ENCODE assay signal across 21 cellular contexts in the genomic region with DNA sequence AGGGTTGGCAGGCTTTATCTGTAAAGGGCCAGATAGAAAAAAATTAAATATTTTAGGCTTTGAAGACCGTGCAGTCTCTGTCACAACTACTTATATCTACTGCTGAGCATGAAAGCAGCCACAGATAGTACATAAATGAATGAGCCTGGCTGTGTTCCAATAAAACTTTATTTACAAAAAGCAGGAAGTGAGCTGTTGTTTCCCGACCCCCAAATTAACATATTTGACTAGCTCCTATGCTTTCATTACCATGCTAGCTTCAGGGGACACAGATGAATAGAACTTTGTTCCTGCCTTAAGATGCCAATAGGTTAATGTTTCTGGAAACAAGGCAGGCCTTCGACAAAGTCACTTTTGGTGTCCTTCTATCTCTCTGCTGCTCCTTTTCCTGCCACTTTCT.
A peak's percentile ranks its signal among the peaks of the same experiment; 100 is the strongest.
DNase-seq lines count a peak whose midpoint lies in the region; ATAC-seq, FAIRE-seq and TF ChIP-seq lines count a peak whose summit lies in the region.
"Had no signal": no experiment of that assay in that cellular context is flagged by ENCODE, and none has a peak within 500 bp of the region (broad histone marks: within the 10 kb centered on the region; RNA-seq: fewer than 3 reads in every experiment).

No MANE protein-coding gene starts in this region.

- H3K27ac ChIP-seq in GM12878 (ENCODE audit: control insufficient read depth, insufficient read depth) (no peak overlapping the region), A673 (ENCODE audit: low read depth, low read length, poor library complexity, severe bottlenecking) (no peak overlapping the region)
- H3K27ac ChIP-seq: A549, GM23248 had no signal

- DNase-seq in COLO829 (ENCODE audit: low spot score) (peak; percentile 60), NCI-H69 (lab: John Stamatoyannopoulos, UW) (peak; percentile 83), GM12878 (ENCODE audit: low read depth, low spot score) (no peak), A673 (ENCODE audit: low spot score) (no peak), GM12891 (ENCODE audit: insufficient read length, low spot score) (no peak)
- DNase-seq in Jurkat, Clone E6-1 (ENCODE audit: low read depth, low spot score) = peak; percentile 3
- DNase-seq: 8988T; C1 segment of cervical spinal cord; Caco-2; CD4-positive, alpha-beta memory T cell; DMS153; DND-41; GM23248; H7; HCEC 1CT had no signal

- TF ChIP-seq CTCF in GM12878 (IDR thresholded peaks at IDR 0.05 in 2 of 3, conservative IDR thresholded peaks at IDR 0.05 in 1 of 3; ENCODE audit: control insufficient read depth in 2 of 3, extremely low read depth in 1 of 3, insufficient read depth in 1 of 3, low read depth in 3 of 3, low read length in 3 of 3) = no peak
- TF ChIP-seq CTCF in A673 (conservative IDR thresholded peaks at IDR 0.05; ENCODE audit: low read depth, low read length) = no peak

- intact Hi-C loops in GM12878 (cut with micrococcal nuclease; ENCODE audit: unreplicated experiment) (no loop called here), A673 (cut with micrococcal nuclease; ENCODE audit: unreplicated experiment) (loop anchor here (10.0 kb wide), 1 partner anchor 59 kb away; no protein-coding TSS in a partner anchor)

- CTCF ChIA-PET in GM12878 (lab: Yijun Ruan, JAX) = no interaction called here
- CTCF ChIA-PET in A673 (lab: Charles Lee) = no interaction called here

- POLR2A ChIA-PET in GM12878 (lab: Charles Lee) = no interaction called here
- POLR2A ChIA-PET in A673 (lab: Charles Lee; ENCODE audit: low non-redundant PET) = no interaction called here

- H3K79me2 ChIP-seq in GM12878 (ENCODE audit: control insufficient read depth, insufficient read depth, low read length) = no peaks in the 10 kb centered on the region

- RAD21 ChIA-PET in GM12878 (lab: Charles Lee; ENCODE audit: unreplicated experiment) = no interaction called here

- BruUV-seq in GM12878 (replicated peaks; lab: Mats Ljungman, UMichigan) (no TSS peak), A673 (replicated peaks; lab: Mats Ljungman, UMichigan) (no TSS peak)

- no peak for TF ChIP-seq RAD21 in GM12878 (IDR thresholded peaks at IDR 0.05; ENCODE audit: insufficient read depth, low read depth, low read length)

- no peak overlapping the region for H3K4me2 ChIP-seq in GM12878 (ENCODE audit: control insufficient read depth, insufficient read depth)
- H3K4me2 ChIP-seq: A549 had no signal

- FAIRE-seq in GM12878 (lab: Jason Lieb, UNC) (no peak), GM12891 (lab: Jason Lieb, UNC) (no peak)
- FAIRE-seq: G401.6, GM12892, GM19239, H1 had no signal

- TF ChIP-seq EP300 in GM12878 (IDR thresholded peaks at IDR 0.05; ENCODE audit: borderline replicate concordance in 1 of 2, control insufficient read depth in 1 of 2, low read depth in 2 of 2, low read length in 2 of 2) = no peak

- no peak overlapping the region for H2AFZ ChIP-seq in GM12878 (ENCODE audit: control insufficient read depth, low read depth, low read length)
- H2AFZ ChIP-seq: GM23248 had no signal

- no peak overlapping the region for H3K9ac ChIP-seq in GM12878 (ENCODE audit: control insufficient read depth, insufficient read depth, low read length)
- H3K9ac ChIP-seq: GM23248 had no signal

- no peak overlapping the region for H3K4me3 ChIP-seq in Jurkat, Clone E6-1 (ENCODE audit: low read length)
- H3K4me3 ChIP-seq in GM12878 (no peak overlapping the region), A673 (ENCODE audit: low read depth, low read length, poor library complexity, severe bottlenecking) (no peak overlapping the region)
- H3K4me3 ChIP-seq: A549, GM23248 had no signal

- in situ Hi-C loops in GM12878 (cut with MboI) = no loop called here

- H3K9me3 ChIP-seq in GM12878 (replicated peaks; ENCODE audit: control insufficient read depth, insufficient read depth, low read length) = no peaks in the 10 kb centered on the region
- peaks cover 9% of the 10 kb centered on the region for H3K9me3 ChIP-seq in A673 (ENCODE audit: low read depth, low read length, poor library complexity, severe bottlenecking)
- H3K9me3 ChIP-seq: A549, Caco-2 had no signal

- no peaks in the 10 kb centered on the region; a peak in 1 of 4 replicates for H3K27me3 ChIP-seq in GM12878 (replicated peaks in 1 of 2; ENCODE audit: control insufficient read depth in 2 of 2, insufficient read depth in 2 of 2, low read length in 1 of 2)
- H3K27me3 ChIP-seq in A673 (replicated peaks; ENCODE audit: insufficient read depth, low read depth, low read length, poor library complexity) = no peaks in the 10 kb centered on the region

- no peaks in the 10 kb centered on the region for H3K4me1 ChIP-seq in GM12878 (ENCODE audit: control insufficient read depth, insufficient read depth, low read length)
- H3K4me1 ChIP-seq in A673 (ENCODE audit: insufficient read depth, low read length, poor library complexity, severe bottlenecking) = no peaks in the 10 kb centered on the region
- H3K4me1 ChIP-seq: A549 had no signal

- H3K36me3 ChIP-seq in GM12878 (ENCODE audit: control insufficient read depth in 2 of 2, insufficient read depth in 2 of 2, low read length in 1 of 2) = no peaks in the 10 kb centered on the region
- H3K36me3 ChIP-seq in A673 (ENCODE audit: insufficient read depth, low read length, poor library complexity, severe bottlenecking) = no peaks in the 10 kb centered on the region

- whole genome bisulfite sequencing in GM12878 (ENCODE audit: insufficient coverage, insufficient replicate concordance, low lambda C conversion rate, missing lambda C conversion rate) = 35% methylated on average over 3 of the region's 3 CpGs

- SMC1A ChIA-PET in GM12878 (lab: Charles Lee; ENCODE audit: uncharacterized antibody, unreplicated experiment) = interaction anchor here (0.7 kb wide), 2 partner anchors 11 to 673 kb away, joined by 3 read pairs; no protein-coding TSS in a partner anchor

- ATAC-seq in GM12878 = no peak
- ATAC-seq in HG02840 (IDR thresholded peaks at IDR 0.05; ENCODE audit: low FRiP score, unreplicated experiment) = no peak
- ATAC-seq: A549 had no signal

- TF ChIP-seq POLR2A in GM12878 (IDR thresholded peaks at IDR 0.05; ENCODE audit: low read depth, low read length) = no peak
- TF ChIP-seq POLR2A in GM12891 (IDR thresholded peaks at IDR 0.05; ENCODE audit: low read depth, low read length) = no peak

- no peaks in the 10 kb centered on the region for H4K20me1 ChIP-seq in GM12878 (ENCODE audit: control insufficient read depth, insufficient read depth)

TF ChIP-seq in GM12878, 131 proteins besides CTCF, POLR2A, EP300 and RAD21 (continues in another document):
- no peak for TF ChIP-seq NFYA (IDR thresholded peaks at IDR 0.05; ENCODE audit: borderline replicate concordance, low read depth, low read length)
- no peak for TF ChIP-seq NFIC (IDR thresholded peaks at IDR 0.05; ENCODE audit: low read depth, low read length)
- TF ChIP-seq CHD1 (IDR thresholded peaks at IDR 0.05; ENCODE audit: low read depth, low read length) = no peak
- TF ChIP-seq DPF2 (IDR thresholded peaks at IDR 0.05) = no peak
- TF ChIP-seq, protein P1, sequence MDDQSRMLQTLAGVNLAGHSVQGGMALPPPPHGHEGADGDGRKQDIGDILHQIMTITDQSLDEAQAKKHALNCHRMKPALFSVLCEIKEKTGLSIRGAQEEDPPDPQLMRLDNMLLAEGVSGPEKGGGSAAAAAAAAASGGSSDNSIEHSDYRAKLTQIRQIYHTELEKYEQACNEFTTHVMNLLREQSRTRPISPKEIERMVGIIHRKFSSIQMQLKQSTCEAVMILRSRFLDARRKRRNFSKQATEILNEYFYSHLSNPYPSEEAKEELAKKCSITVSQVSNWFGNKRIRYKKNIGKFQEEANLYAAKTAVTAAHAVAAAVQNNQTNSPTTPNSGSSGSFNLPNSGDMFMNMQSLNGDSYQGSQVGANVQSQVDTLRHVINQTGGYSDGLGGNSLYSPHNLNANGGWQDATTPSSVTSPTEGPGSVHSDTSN (IDR thresholded peaks at IDR 0.05; ENCODE audit: insufficient replicate concordance, low read depth, low read length) = no peak
- TF ChIP-seq TCF3 (IDR thresholded peaks at IDR 0.05; ENCODE audit: borderline replicate concordance, insufficient read depth, low read depth, low read length) = no peak
- no peak for TF ChIP-seq HDAC6 (IDR thresholded peaks at IDR 0.05; ENCODE audit: unreplicated experiment)
- TF ChIP-seq JUNB (IDR thresholded peaks at IDR 0.05) = peak; percentile 24; the same call in 1 of the 2 replicates

TF ChIP-seq in GM12891, 5 proteins besides CTCF, POLR2A, EP300 and RAD21:
- TF ChIP-seq SPI1 (IDR thresholded peaks at IDR 0.05; ENCODE audit: low read depth, low read length) (no peak), TAF1 (IDR thresholded peaks at IDR 0.05; ENCODE audit: low read depth, low read length) (no peak), POLR2AphosphoS5 (IDR thresholded peaks at IDR 0.05; ENCODE audit: low read depth, low read length) (no peak), PAX5 (IDR thresholded peaks at IDR 0.05; ENCODE audit: insufficient read depth, low read length, severe bottlenecking) (no peak), POU2F2 (IDR thresholded peaks at IDR 0.05; ENCODE audit: low read depth, low read length) (no peak)

Comparison
In these comparisons a context has a peak if more than half of its experiments do, and no peak if none do; other contexts are left out.
1. DNase-seq: peak in COLO829 (single experiment), Jurkat, Clone E6-1 (single experiment) and NCI-H69 (single experiment); none in GM12878 (single experiment), A673 (single experiment) and GM12891 (single experiment).